Comparison of ENCODE assay signal across 11 cellular contexts in the genomic region with DNA sequence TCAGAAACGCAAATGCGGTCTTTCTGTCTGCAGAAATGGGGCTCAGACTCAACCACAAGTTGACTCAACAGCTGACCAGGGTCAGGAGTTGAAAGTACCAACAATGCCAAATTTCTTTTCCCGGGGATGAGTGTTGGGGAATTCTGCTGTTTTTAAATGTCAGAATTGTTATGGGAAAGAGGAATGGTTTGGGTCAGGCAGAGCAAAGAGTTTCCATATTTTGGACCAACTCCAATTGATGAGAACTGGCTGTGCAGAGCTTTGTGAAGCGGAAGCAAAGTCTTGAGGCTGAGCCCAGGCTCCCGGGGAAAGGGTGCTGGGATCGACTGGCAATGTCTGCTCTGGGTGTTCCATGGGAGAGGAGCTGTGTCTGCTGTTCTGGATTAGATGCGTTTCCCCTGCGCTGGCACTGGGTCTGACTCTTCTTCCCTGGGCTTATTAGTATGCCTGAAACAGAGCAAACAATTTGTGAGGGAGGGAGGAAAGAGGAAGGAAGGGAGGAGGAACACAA. TPM values are rescaled to one million over a fixed set of nuclear protein-coding genes. Genes with fewer than 3 reads are reported as not detected.
DNase-seq lines count a peak whose midpoint lies in the region; ATAC-seq and TF ChIP-seq lines count a peak whose summit lies in the region.
"Had no signal": no experiment of that assay in that cellular context is flagged by ENCODE, and none has a peak within 500 bp of the region (broad histone marks: within the 10 kb centered on the region; RNA-seq: fewer than 3 reads in every experiment).

No MANE protein-coding gene starts in this region.

- no peaks in the 10 kb centered on the region for H3K9me3 Mint-ChIP-seq in immature natural killer cell
- no peaks in the 10 kb centered on the region for H3K9me3 Mint-ChIP-seq in activated CD4-positive, alpha-beta T cell treated with anti-CD3 and anti-CD28 coated beads for 36 hours (ENCODE audit: low read depth)
- H3K9me3 Mint-ChIP-seq: activated T-helper 1 cell treated with anti-CD3 and anti-CD28 coated beads, Interleukin-12 subunit alpha, Interleukin-12 subunit beta, Interleukin-2, Interleukin-4 antibody, amounts not matched to agents 30 ng/mL and 10 ng/mL and 1 ng/mL, durations not matched to agents 14 hours and 24 hours and 36 hours had no signal

- no peaks in the 10 kb centered on the region for H3K36me3 ChIP-seq in osteoblast (ENCODE audit: insufficient read depth, low read length)

- DNase-seq in EH (ENCODE audit: low read depth) (peak; percentile 96), RPMI8226 (peak; percentile 35), fibroblast of pulmonary artery (ENCODE audit: low read depth) (peak; percentile 87), osteoblast (ENCODE audit: insufficient read length, low spot score, missing footprints) (peak; percentile 95), immature natural killer cell (no peak)
- no peak for DNase-seq in activated CD4-positive, alpha-beta T cell treated with anti-CD3 and anti-CD28 coated beads for 36 hours
- DNase-seq: hippocampal formation, NCI-H345 had no signal

- POLR2A ChIA-PET in activated CD4-positive, alpha-beta T cell treated with anti-CD3 and anti-CD28 coated beads for 36 hours (lab: Charles Lee): no interaction called here

- peaks cover 0 to 6% (median 2%) of the 10 kb centered on the region in 3 donors for H3K27me3 Mint-ChIP-seq in immature natural killer cell (ENCODE audit: low read depth in 3 of 3)
- H3K27me3 Mint-ChIP-seq in activated CD4-positive, alpha-beta T cell treated with anti-CD3 and anti-CD28 coated beads for 36 hours: no peaks in the 10 kb centered on the region

- peak overlapping the region; percentile 30 for H2AFZ ChIP-seq in osteoblast (ENCODE audit: low read length)

- peaks cover 42% of the 10 kb centered on the region in 2 donors for H3K4me1 Mint-ChIP-seq in immature natural killer cell
- peaks cover 16% of the 10 kb centered on the region for H3K4me1 Mint-ChIP-seq in activated CD4-positive, alpha-beta T cell treated with anti-CD3 and anti-CD28 coated beads for 36 hours

- H3K4me3 ChIP-seq in fibroblast of pulmonary artery (replicated peaks; ENCODE audit: low read depth, low read length): no peak overlapping the region
- H3K4me3 ChIP-seq in osteoblast (ENCODE audit: insufficient read depth, low read length): peak overlapping the region; percentile 2

- peak overlapping the region; percentile 36 for H3K4me2 ChIP-seq in osteoblast (ENCODE audit: insufficient read depth, low read length)

- intact Hi-C loops in activated CD4-positive, alpha-beta T cell treated with anti-CD3 and anti-CD28 coated beads for 36 hours (cut with DNase I, micrococcal nuclease): no loop called here

- H3K27me3 ChIP-seq in osteoblast (ENCODE audit: insufficient read depth, low read length): no peaks in the 10 kb centered on the region

- peaks cover 17% of the 10 kb centered on the region for H3K4me1 ChIP-seq in osteoblast (ENCODE audit: insufficient read depth, low read length)

- peak overlapping the region; percentile 64 for H3K27ac ChIP-seq in osteoblast (ENCODE audit: low read depth, low read length)

- peak overlapping the region in 1 of 6 donors; percentile 34 for H3K27ac Mint-ChIP-seq in immature natural killer cell
- H3K27ac Mint-ChIP-seq in activated CD4-positive, alpha-beta T cell treated with anti-CD3 and anti-CD28 coated beads for 36 hours: no peak overlapping the region
- H3K27ac Mint-ChIP-seq: activated T-helper 1 cell treated with anti-CD3 and anti-CD28 coated beads, Interleukin-12 subunit alpha, Interleukin-12 subunit beta, Interleukin-2, Interleukin-4 antibody, amounts not matched to agents 30 ng/mL and 10 ng/mL and 1 ng/mL, durations not matched to agents 14 hours and 24 hours and 36 hours had no signal

- no peaks in the 10 kb centered on the region for H4K20me1 ChIP-seq in osteoblast (ENCODE audit: insufficient read depth, low read length)

- no peaks in the 10 kb centered on the region for H3K9me3 ChIP-seq in osteoblast (ENCODE audit: low read depth, low read length)

- no peaks in the 10 kb centered on the region for H3K79me2 ChIP-seq in osteoblast (ENCODE audit: insufficient read depth, low read length)

- no peak for ATAC-seq in activated CD4-positive, alpha-beta T cell treated with anti-CD3 and anti-CD28 coated beads for 36 hours
- ATAC-seq in GM21381 (IDR thresholded peaks at IDR 0.05; ENCODE audit: unreplicated experiment): no peak
- ATAC-seq in HG03378 (IDR thresholded peaks at IDR 0.05; ENCODE audit: unreplicated experiment): no peak

- CTCF ChIA-PET in activated CD4-positive, alpha-beta T cell treated with anti-CD3 and anti-CD28 coated beads for 36 hours (lab: Charles Lee): interaction anchor here (0.7 kb wide), 1 partner anchor 107 kb away, joined by 3 read pairs; no protein-coding TSS in a partner anchor

- H3K4me3 Mint-ChIP-seq in immature natural killer cell: no peak overlapping the region
- no peak overlapping the region for H3K4me3 Mint-ChIP-seq in activated CD4-positive, alpha-beta T cell treated with anti-CD3 and anti-CD28 coated beads for 36 hours
- H3K4me3 Mint-ChIP-seq: activated T-helper 1 cell treated with anti-CD3 and anti-CD28 coated beads, Interleukin-12 subunit alpha, Interleukin-12 subunit beta, Interleukin-2, Interleukin-4 antibody, amounts not matched to agents 30 ng/mL and 10 ng/mL and 1 ng/mL, durations not matched to agents 14 hours and 24 hours and 36 hours had no signal

- TF ChIP-seq CTCF in fibroblast of pulmonary artery (IDR thresholded peaks at IDR 0.05; ENCODE audit: low read length, missing control alignments) (no peak), osteoblast (IDR thresholded peaks at IDR 0.05; ENCODE audit: extremely low read depth, low read depth, low read length) (no peak)

- H3K36me3 Mint-ChIP-seq in immature natural killer cell: peaks cover 0 to 2% (median 0%) of the 10 kb centered on the region in 3 donors
- H3K36me3 Mint-ChIP-seq in activated CD4-positive, alpha-beta T cell treated with anti-CD3 and anti-CD28 coated beads for 36 hours (ENCODE audit: low read depth): no peaks in the 10 kb centered on the region

RNA-seq across cellular contexts. Expression of gene TXN2, which starts 36.2 kb away (rescaled TPM):
- total RNA-seq in osteoblast: 17.4 and 18.6 TPM in 2 replicates
- 100 to 1,000 TPM; 134 to 239 (median 178) TPM for polyA plus RNA-seq in immature natural killer cell
- 10 to 100 TPM; 95.5 to 99.1 TPM for total RNA-seq in activated CD4-positive, alpha-beta T cell treated with anti-CD3 and anti-CD28 coated beads for 36 hours

RNA-seq across cellular contexts. Expression of gene MYH9, which starts 57.4 kb away (rescaled TPM):
- 796 and 964 TPM in 2 replicates for total RNA-seq in osteoblast
- 100 to 1,000 TPM in 1 of 3 donors, 10 to 100 TPM in 1, 1 to 10 TPM in 1; 8.7 to 355 (median 40.2) TPM for polyA plus RNA-seq in immature natural killer cell
- total RNA-seq in activated CD4-positive, alpha-beta T cell treated with anti-CD3 and anti-CD28 coated beads for 36 hours: 100 to 1,000 TPM; 720 to 773 TPM

Comparison
In these comparisons a context has a peak if more than half of its experiments do, and no peak if none do; other contexts are left out.
1. DNase-seq: peak in EH (single experiment), RPMI8226 (single experiment), fibroblast of pulmonary artery (single experiment) and osteoblast (single experiment); none in immature natural killer cell (0 of 3) and activated CD4-positive, alpha-beta T cell treated with anti-CD3 and anti-CD28 coated beads for 36 hours (single experiment).